Comparison of ENCODE assay signal across 23 cellular contexts in the genomic region with DNA sequence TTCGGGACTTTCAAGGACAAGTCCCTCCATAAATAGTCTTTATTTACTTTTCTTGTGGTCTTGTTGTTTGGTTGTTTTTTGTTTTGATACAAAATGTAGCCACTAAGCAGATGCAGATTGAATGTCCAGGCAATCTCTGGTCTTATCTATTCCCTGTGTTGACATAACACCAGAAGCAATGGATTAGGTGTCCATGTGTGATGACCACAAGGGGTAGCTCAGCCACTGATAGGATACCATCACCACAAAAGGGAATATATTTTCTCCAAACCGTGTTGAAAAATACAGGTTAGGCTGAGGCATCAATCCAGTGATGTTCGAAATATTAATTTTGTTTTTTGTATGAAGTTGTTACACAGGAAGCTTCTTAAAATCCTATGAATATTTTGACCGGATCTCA.
A peak's percentile ranks its signal among the peaks of the same experiment; 100 is the strongest.
DNase-seq lines count a peak whose midpoint lies in the region; ATAC-seq and TF ChIP-seq lines count a peak whose summit lies in the region.
"Had no signal": no experiment of that assay in that cellular context is flagged by ENCODE, and none has a peak within 500 bp of the region (broad histone marks: within the 10 kb centered on the region; RNA-seq: fewer than 3 reads in every experiment).

No MANE protein-coding gene starts in this region.

- RAD21 ChIA-PET in HCT116 (lab: Charles Lee; ENCODE audit: low non-redundant PET in 1 of 2, low total read pairs in 2 of 2, uncharacterized antibody in 2 of 2, unreplicated experiment in 2 of 2), result no interaction called here

- 77% methylated on average over 4 of the region's 4 CpGs for WGBS in prostate gland

- no peaks in the 10 kb centered on the region for H4K20me1 ChIP-seq in HCT116 (ENCODE audit: insufficient read depth)
- H4K20me1 ChIP-seq: BLaER1 had no signal

- POLR2A ChIA-PET in HCT116 (lab: Charles Lee), result no interaction called here

- H3K27ac ChIP-seq in ACC112 (ENCODE audit: low read depth, low read length) (peak overlapping the region; percentile 31), HCT116 (ENCODE audit: low read depth, low read length) (no peak overlapping the region), VCaP (no peak overlapping the region), prostate gland (no peak overlapping the region)
- H3K27ac ChIP-seq: BLaER1, coronary artery, ovary, skin epidermis, suprapubic skin had no signal

- H3K36me3 ChIP-seq in ACC112 (ENCODE audit: insufficient read depth, low read length) (no peaks in the 10 kb centered on the region), HCT116 (ENCODE audit: control insufficient read depth in 1 of 2, insufficient read depth in 2 of 2, low read length in 2 of 2) (no peaks in the 10 kb centered on the region), prostate gland (no peaks in the 10 kb centered on the region)
- H3K36me3 ChIP-seq: BLaER1, ovary, suprapubic skin had no signal

- H3K4me1 Mint-ChIP-seq in CD14-positive monocyte, result peaks cover 9% of the 10 kb centered on the region

- H3K27ac Mint-ChIP-seq in CD14-positive monocyte, result no peak overlapping the region

- TF ChIP-seq CTCF in HCT116 (IDR thresholded peaks at IDR 0.05 in 2 of 3, conservative IDR thresholded peaks at IDR 0.05 in 1 of 3; ENCODE audit: borderline replicate concordance in 1 of 3, insufficient read depth in 1 of 3, low read depth in 2 of 3, low read length in 2 of 3), result peak; percentile 21 to 46 (median 26); a peak in 3 of 6 replicates
- peak; percentile 27; the same call in 1 of the 2 replicates for TF ChIP-seq CTCF in VCaP (conservative IDR thresholded peaks at IDR 0.05)
- TF ChIP-seq CTCF in fibroblast of villous mesenchyme (IDR thresholded peaks at IDR 0.05; ENCODE audit: insufficient read depth, low read depth, low read length), result peak; percentile 24
- no peak for TF ChIP-seq CTCF in prostate gland (IDR thresholded peaks at IDR 0.05)
- no peak for TF ChIP-seq CTCF in CD14-positive monocyte (IDR thresholded peaks at IDR 0.05)

- CTCF ChIA-PET in HCT116 (lab: Charles Lee), result interaction anchor here (0.8 to 2.4 kb wide), 4 partner anchors 8 to 264 kb away, joined by 3 to 12 read pairs (median 8); no protein-coding TSS in a partner anchor

- DNase-seq in HCT116 (ENCODE audit: low read depth, low spot score) (no peak), fibroblast of villous mesenchyme (ENCODE audit: low read depth) (peak; percentile 53), prostate gland (ENCODE audit: low spot score) (no peak), NCI-H2107 treated with DMSO at 0.1 percent for 48 hours (lab: John Stamatoyannopoulos, UW; ENCODE audit: unreplicated experiment) (no peak), CD14-positive monocyte (ENCODE audit: low spot score) (no peak)
- DNase-seq in central memory CD4-positive, alpha-beta T cell, result no peak
- DNase-seq: activated effector memory CD4-positive, alpha-beta T cell treated with anti-CD3 and anti-CD28 coated beads, Interleukin-2, amount 50 U/mL, for 16 hours; amniotic stem cell; erythroblast; hippocampal formation; NCI-H1092 treated with DMSO at 0.1 percent for 48 hours; NK-92 treated with Interleukin-12 subunit alpha and Interleukin-12 subunit beta, amount 100 ng/mL, for 24 hours; ovary; stimulated activated CD4-positive, alpha-beta T cell treated with anti-CD3 and anti-CD28 coated beads, Interleukin-4, amount 100 ng/mL, for 4 hours; T-helper 2 cell had no signal

- H3K9me2 ChIP-seq in HCT116 (ENCODE audit: insufficient read depth), result no peaks in the 10 kb centered on the region

- H3K4me3 Mint-ChIP-seq in CD14-positive monocyte, result no peak overlapping the region

- no peak overlapping the region for H3K9ac ChIP-seq in HCT116 (ENCODE audit: low read length)
- H3K9ac ChIP-seq: BLaER1 had no signal

- peak; percentile 53; the same call in 1 of the 2 replicates for ATAC-seq in HCT116
- ATAC-seq: K562, Right ventricle myocardium inferior had no signal

- no peaks in the 10 kb centered on the region for H3K9me3 Mint-ChIP-seq in CD14-positive monocyte

- no peak overlapping the region for H3K4me2 ChIP-seq in HCT116 (ENCODE audit: low read length)
- H3K4me2 ChIP-seq: BLaER1 had no signal

- H3K4me1 ChIP-seq in ACC112 (ENCODE audit: control insufficient read depth, insufficient read depth, low read length, unreplicated experiment) (peaks cover 25% of the 10 kb centered on the region), HCT116 (ENCODE audit: control insufficient read depth in 1 of 2, insufficient read depth in 2 of 2, low read length in 2 of 2) (peaks cover 3 to 10% of the 10 kb centered on the region in 2 experiments; a peak in 3 of 4 replicates), prostate gland (replicated peaks) (no peaks in the 10 kb centered on the region)
- H3K4me1 ChIP-seq: BLaER1 had no signal

- H2AFZ ChIP-seq in ACC112 (ENCODE audit: low read length, unreplicated experiment) (no peak overlapping the region), HCT116 (ENCODE audit: low read depth, low read length, poor library complexity, severe bottlenecking) (peak overlapping the region; percentile 24)

- intact Hi-C loops in HCT116 (cut with micrococcal nuclease), result loop anchor here (5.0 kb wide), 1 partner anchor 94 kb away; no protein-coding TSS in a partner anchor
- intact Hi-C loops in prostate gland (cut with DNase I), result no loop called here
- intact Hi-C loops in CD14-positive monocyte (cut with micrococcal nuclease), result no loop called here

- peak; percentile 78 for TF ChIP-seq RAD21 in HCT116 (IDR thresholded peaks at IDR 0.05; ENCODE audit: low read depth)

- BruUV-seq in HCT116 (replicated peaks; lab: Mats Ljungman, UMichigan), result no TSS peak

- TF ChIP-seq POLR2A in HCT116 (IDR thresholded peaks at IDR 0.05; ENCODE audit: borderline replicate concordance, extremely low read depth, insufficient read depth, insufficient read length) (no peak), prostate gland (IDR thresholded peaks at IDR 0.05) (no peak)

- H3K36me3 Mint-ChIP-seq in CD14-positive monocyte, result peaks cover 66% of the 10 kb centered on the region in 2 donors

- no peaks in the 10 kb centered on the region for H3K79me2 ChIP-seq in ACC112 (ENCODE audit: control insufficient read depth, insufficient read depth, low read length, unreplicated experiment)
- H3K79me2 ChIP-seq in HCT116 (ENCODE audit: insufficient read depth, low read length), result no peaks in the 10 kb centered on the region

- H3K9me3 ChIP-seq in HCT116 (ENCODE audit: control insufficient read depth in 1 of 2, insufficient read depth in 1 of 2, low read depth in 1 of 2, low read length in 2 of 2) (no peaks in the 10 kb centered on the region), prostate gland (no peaks in the 10 kb centered on the region)
- H3K9me3 ChIP-seq: BLaER1, ovary, suprapubic skin had no signal

- H3K4me3 ChIP-seq in ACC112 (ENCODE audit: low read depth, low read length) (no peak overlapping the region), HCT116 (replicated peaks in 1 of 2; ENCODE audit: low read depth in 1 of 2, low read length in 2 of 2) (no peak overlapping the region), fibroblast of villous mesenchyme (ENCODE audit: low read depth, low read length) (no peak overlapping the region), prostate gland (no peak overlapping the region)
- H3K4me3 ChIP-seq: BLaER1, coronary artery, K562, ovary, skin epidermis, suprapubic skin had no signal

- peaks cover 0 to 6% (median 0%) of the 10 kb centered on the region in 3 donors for H3K27me3 Mint-ChIP-seq in CD14-positive monocyte (ENCODE audit: low read depth in 3 of 3)

- H3K27me3 ChIP-seq in ACC112 (ENCODE audit: insufficient read depth, low read length) (no peaks in the 10 kb centered on the region), HCT116 (ENCODE audit: insufficient read depth, low read length) (no peaks in the 10 kb centered on the region), prostate gland (replicated peaks; ENCODE audit: insufficient read depth) (no peaks in the 10 kb centered on the region)
- H3K27me3 ChIP-seq: BLaER1, ovary, suprapubic skin had no signal

TF ChIP-seq in HCT116, 20 proteins besides CTCF, POLR2A, EP300 and RAD21 (continues in another document):
- TF ChIP-seq FOSL1 (IDR thresholded peaks at IDR 0.05; ENCODE audit: low read depth) (no peak), CEBPB (IDR thresholded peaks at IDR 0.05; ENCODE audit: low read depth) (no peak), SP1 (IDR thresholded peaks at IDR 0.05; ENCODE audit: low read depth) (no peak), SIN3A (IDR thresholded peaks at IDR 0.05; ENCODE audit: low read depth) (no peak), EZH2phosphoT487 (IDR thresholded peaks at IDR 0.05; ENCODE audit: borderline replicate concordance) (no peak), JUND (IDR thresholded peaks at IDR 0.05) (no peak), EZH2 (IDR thresholded peaks at IDR 0.05) (no peak), ZNF274 (IDR thresholded peaks at IDR 0.05; ENCODE audit: low read depth, low read length) (no peak), ZFX (IDR thresholded peaks at IDR 0.05) (no peak), YY1 (IDR thresholded peaks at IDR 0.05; ENCODE audit: extremely low read depth, insufficient replicate concordance, low read depth, low read length) (no peak), CBX3 (IDR thresholded peaks at IDR 0.05; ENCODE audit: low read depth) (no peak)
- TF ChIP-seq, protein P1, sequence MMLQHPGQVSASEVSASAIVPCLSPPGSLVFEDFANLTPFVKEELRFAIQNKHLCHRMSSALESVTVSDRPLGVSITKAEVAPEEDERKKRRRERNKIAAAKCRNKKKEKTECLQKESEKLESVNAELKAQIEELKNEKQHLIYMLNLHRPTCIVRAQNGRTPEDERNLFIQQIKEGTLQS (IDR thresholded peaks at IDR 0.05), result no peak
- TF ChIP-seq, protein P2, sequence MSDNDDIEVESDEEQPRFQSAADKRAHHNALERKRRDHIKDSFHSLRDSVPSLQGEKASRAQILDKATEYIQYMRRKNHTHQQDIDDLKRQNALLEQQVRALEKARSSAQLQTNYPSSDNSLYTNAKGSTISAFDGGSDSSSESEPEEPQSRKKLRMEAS (IDR thresholded peaks at IDR 0.05), result no peak

Comparison
In these comparisons a context has a peak if more than half of its experiments do, and no peak if none do; other contexts are left out.
1. CTCF ChIP-seq: peak in HCT116 (3 of 3), VCaP (single experiment) and fibroblast of villous mesenchyme (single experiment); none in prostate gland (0 of 4) and CD14-positive monocyte (single experiment).